In the genomic region with DNA sequence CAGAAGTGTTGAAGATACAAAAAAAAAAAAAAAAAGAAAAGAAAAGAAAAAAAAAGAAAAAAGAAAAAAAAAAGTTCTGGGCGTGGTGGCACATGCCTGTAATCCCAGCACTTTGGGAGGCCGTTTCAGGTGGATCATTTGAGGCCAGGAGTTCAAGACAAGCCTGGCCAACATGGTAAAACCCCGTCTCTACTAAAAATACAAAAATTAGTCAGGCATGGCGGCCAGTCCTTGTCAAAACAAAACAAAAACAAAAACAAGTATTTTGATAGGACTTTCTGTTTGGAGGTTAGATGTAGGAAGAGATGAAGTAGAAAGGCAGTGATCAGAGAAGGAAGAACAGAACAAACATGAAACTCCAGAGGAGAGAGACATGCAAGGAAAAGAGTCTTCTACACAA, we compare ENCODE assay signal across 8 cellular contexts.
DNase-seq lines count a peak whose midpoint lies in the region; ATAC-seq and TF ChIP-seq lines count a peak whose summit lies in the region.
"Not testable (repeated sequence)": the region's sequence is repeated elsewhere in the genome, so short reads cannot be mapped to it uniquely, and the experiment has no call there.

No MANE protein-coding gene starts in this region.

- ATAC-seq in GM18867 (IDR thresholded peaks at IDR 0.05; ENCODE audit: unreplicated experiment) (peak; percentile 71), GM19438 (IDR thresholded peaks at IDR 0.05; ENCODE audit: low read depth, unreplicated experiment) (peak; percentile 53), GM21529 (IDR thresholded peaks at IDR 0.05; ENCODE audit: unreplicated experiment) (peak; percentile 75), HG02678 (IDR thresholded peaks at IDR 0.05; ENCODE audit: unreplicated experiment) (peak; percentile 51), HG03060 (IDR thresholded peaks at IDR 0.05; ENCODE audit: low read depth, unreplicated experiment) (peak; percentile 77), HG03354 (IDR thresholded peaks at IDR 0.05; ENCODE audit: poor library complexity, severe bottlenecking, unreplicated experiment) (peak; percentile 69), HG03575 (IDR thresholded peaks at IDR 0.05; ENCODE audit: extremely low read depth, insufficient number of reproducible peaks, low FRiP score, unreplicated experiment) (peak; percentile 74)

- TF ChIP-seq CTCF in GM10266 (IDR thresholded peaks at IDR 0.05; ENCODE audit: control insufficient read depth, insufficient read depth, low read depth, missing control alignments): not testable (repeated sequence)

- peak; percentile 26 for DNase-seq in GM10266 (ENCODE audit: extremely low spot score)

Comparison
In these comparisons a context has a peak if more than half of its experiments do, and no peak if none do; other contexts are left out.
1. Peak in every context shown above with its lines: DNase-seq and ATAC-seq.